Comparison of ENCODE assay signal across 8 cellular contexts in the genomic region with DNA sequence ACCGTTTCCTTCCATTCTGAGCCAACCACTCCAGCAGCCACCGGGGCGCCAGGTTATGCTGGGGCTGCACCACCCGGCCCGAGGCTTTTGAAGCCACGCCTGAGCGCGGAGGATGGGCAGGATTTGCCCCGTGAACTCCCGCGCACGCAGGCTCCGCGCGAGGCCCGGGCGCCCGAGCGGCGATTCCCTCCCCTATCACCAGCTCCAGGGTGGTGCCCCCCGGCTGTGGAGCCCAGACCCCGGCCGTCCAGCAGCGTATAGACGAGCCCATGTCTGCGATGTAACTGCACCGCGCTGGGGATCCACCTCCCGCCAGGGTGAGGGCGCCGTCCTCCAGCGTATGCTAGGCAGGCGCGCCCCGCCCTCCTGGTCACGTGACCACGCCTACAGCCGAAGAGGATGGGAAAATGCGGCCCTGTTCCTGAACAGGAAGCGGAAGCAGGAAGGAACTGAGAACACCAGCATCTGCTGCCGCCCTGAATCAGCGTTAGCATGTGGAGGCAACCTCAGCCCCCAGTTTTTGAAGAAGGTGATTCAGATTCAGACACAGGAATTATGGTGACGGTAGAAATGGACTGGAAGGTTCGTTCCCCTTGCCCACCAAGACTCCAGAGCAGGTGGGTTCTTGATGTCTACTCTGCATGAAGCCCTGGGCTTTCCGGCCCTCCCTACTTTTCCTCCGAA. TPM values are rescaled to one million over a fixed set of nuclear protein-coding genes. Genes with fewer than 3 reads are reported as not detected.
DNase-seq lines count a peak whose midpoint lies in the region; TF ChIP-seq lines count a peak whose summit lies in the region.

No MANE protein-coding gene starts in this region.

- no peak overlapping the region for H3K27ac Mint-ChIP-seq in H9
- peak overlapping the region; percentile 97 for H3K27ac Mint-ChIP-seq in activated naive CD4-positive, alpha-beta T cell treated with anti-CD3 and anti-CD28 coated beads for 36 hours

- no peaks in the 10 kb centered on the region for H3K79me1 ChIP-seq in H9 (ENCODE audit: insufficient read depth, low read depth, low read length, poor library complexity, severe bottlenecking)

- no peak overlapping the region for H3K23ac ChIP-seq in H9 (ENCODE audit: insufficient read length, low read depth, low read length)

- no peak overlapping the region for H2BK12ac ChIP-seq in H9 (ENCODE audit: insufficient read length, low read depth, low read length)

- H4K20me1 ChIP-seq in H9 (ENCODE audit: control insufficient read depth, insufficient read depth, insufficient read length): no peaks in the 10 kb centered on the region

- no peak overlapping the region for H3K9ac ChIP-seq in H9 (ENCODE audit: extremely low read depth, insufficient read length, low read length)

- peaks cover 32 to 51% (median 43%) of the 10 kb centered on the region in 3 experiments for H3K36me3 Mint-ChIP-seq in H9 (ENCODE audit: insufficient read depth in 1 of 3, low read depth in 3 of 3)
- peaks cover 37% of the 10 kb centered on the region for H3K36me3 Mint-ChIP-seq in activated naive CD4-positive, alpha-beta T cell treated with anti-CD3 and anti-CD28 coated beads for 36 hours (ENCODE audit: low read depth)

- H4K91ac ChIP-seq in H9 (ENCODE audit: insufficient read length, low read depth, low read length): no peak overlapping the region

- H3K4me2 ChIP-seq in H9 (ENCODE audit: insufficient read depth, insufficient read length, low read length): peak overlapping the region; percentile 62

- no peak overlapping the region for H3K56ac ChIP-seq in H9 (ENCODE audit: insufficient read length, low read depth, low read length)

- peak overlapping the region; percentile 35 to 48; a peak in 4 of 5 replicates for H3K4me3 Mint-ChIP-seq in H9
- H3K4me3 Mint-ChIP-seq in activated naive CD4-positive, alpha-beta T cell treated with anti-CD3 and anti-CD28 coated beads for 36 hours: peak overlapping the region; percentile 88

- no peak overlapping the region for H2BK15ac ChIP-seq in H9 (ENCODE audit: low read depth, low read length)

- no peak overlapping the region for H2AK5ac ChIP-seq in H9 (ENCODE audit: insufficient read length, low read length)

- intact Hi-C loops in activated naive CD4-positive, alpha-beta T cell treated with anti-CD3 and anti-CD28 coated beads for 36 hours (cut with micrococcal nuclease): loop anchor here (1.0 to 5.0 kb wide), 12 partner anchors 36 to 421 kb away; partner anchors contain the start of genes DYRK1A, PIGP, TTC3 and VPS26C

- peak; percentile 96 for DNase-seq in GF-D8 (lab: John Stamatoyannopoulos, UW)
- peak; percentile 89 for DNase-seq in H9
- DNase-seq in M059J (ENCODE audit: low read depth): peak; percentile 95
- DNase-seq in SJCRH30: peak; percentile 95 to 97
- DNase-seq in activated naive CD4-positive, alpha-beta T cell treated with anti-CD3 and anti-CD28 coated beads for 36 hours: peak; percentile 98
- DNase-seq in germinal center (ENCODE audit: low spot score): peak; percentile 90
- peak; percentile 91 for DNase-seq in occipital lobe (lab: John Stamatoyannopoulos, UW)

- H2AFZ ChIP-seq in H9 (ENCODE audit: low read length): no peak overlapping the region

- no peak overlapping the region for H4K5ac ChIP-seq in H9 (ENCODE audit: insufficient read length, low read depth, low read length)

- no peak overlapping the region for H3K14ac ChIP-seq in H9 (ENCODE audit: insufficient read depth, low read length)

- no peak overlapping the region for H3K27ac ChIP-seq in H9 (ENCODE audit: insufficient read length, low read depth, low read length)
- peak overlapping the region; percentile 61 for H3K27ac ChIP-seq in SJCRH30
- H3K27ac ChIP-seq in temporal lobe (ENCODE audit: low read depth, low read length): peak overlapping the region; percentile 7

- no peak overlapping the region for H2BK120ac ChIP-seq in H9 (ENCODE audit: low read depth, low read length, poor library complexity, severe bottlenecking)

- H3K9me3 ChIP-seq in H9 (ENCODE audit: control insufficient read depth, low read depth, low read length) (peaks cover 4% of the 10 kb centered on the region), SJCRH30 (replicated peaks) (peaks cover 4% of the 10 kb centered on the region; the same call in 1 of the 2 replicates)

- H3K4me1 Mint-ChIP-seq in H9: no peaks in the 10 kb centered on the region
- peaks cover 52% of the 10 kb centered on the region for H3K4me1 Mint-ChIP-seq in activated naive CD4-positive, alpha-beta T cell treated with anti-CD3 and anti-CD28 coated beads for 36 hours (ENCODE audit: low read depth)

- H3K79me2 ChIP-seq in H9 (ENCODE audit: insufficient read depth, low read length): no peaks in the 10 kb centered on the region

- WGBS in H9 (ENCODE audit: extremely low coverage, insufficient read length, low lambda C conversion rate): no CpG with 5 or more reads among the region's 46 CpGs

- H3K27me3 ChIP-seq in H9 (ENCODE audit: insufficient read depth, low read length): no peaks in the 10 kb centered on the region
- no peaks in the 10 kb centered on the region for H3K27me3 ChIP-seq in SJCRH30

- no peak overlapping the region for H4K8ac ChIP-seq in H9 (replicated peaks; ENCODE audit: insufficient read length, low read depth, low read length)

- H3K9me3 Mint-ChIP-seq in H9: peaks cover 2 to 16% of the 10 kb centered on the region in 2 experiments; a peak in 4 of 5 replicates
- peaks cover 2% of the 10 kb centered on the region for H3K9me3 Mint-ChIP-seq in activated naive CD4-positive, alpha-beta T cell treated with anti-CD3 and anti-CD28 coated beads for 36 hours

- peak overlapping the region; percentile 65 for H3K4me3 ChIP-seq in SJCRH30

- no peak overlapping the region for H3K4ac ChIP-seq in H9 (ENCODE audit: low read depth, low read length)

- H3K23me2 ChIP-seq in H9 (ENCODE audit: insufficient read length, low read depth, low read length, poor library complexity, severe bottlenecking): peaks cover 9% of the 10 kb centered on the region

- H3K4me1 ChIP-seq in H9 (ENCODE audit: insufficient read depth, low read length) (no peaks in the 10 kb centered on the region), SJCRH30 (peaks cover 3% of the 10 kb centered on the region; the same call in 1 of the 2 replicates)

- H3K27me3 Mint-ChIP-seq in H9 (ENCODE audit: low read depth): peaks cover 7% of the 10 kb centered on the region
- no peaks in the 10 kb centered on the region for H3K27me3 Mint-ChIP-seq in activated naive CD4-positive, alpha-beta T cell treated with anti-CD3 and anti-CD28 coated beads for 36 hours (ENCODE audit: low read depth)

- CTCF ChIA-PET in activated naive CD4-positive, alpha-beta T cell treated with anti-CD3 and anti-CD28 coated beads for 36 hours (lab: Charles Lee): interaction anchor here (1.1 to 1.4 kb wide), 3 partner anchors 11 to 17 kb away, joined by 3 to 5 read pairs (median 4); no protein-coding TSS in a partner anchor

- no peak overlapping the region for H3T11ph ChIP-seq in H9 (ENCODE audit: low read length)

- no peak overlapping the region for H2BK5ac ChIP-seq in H9 (ENCODE audit: insufficient read length, low read length)

- H2BK20ac ChIP-seq in H9 (ENCODE audit: low read depth, low read length, poor library complexity, severe bottlenecking): no peak overlapping the region

- no peak overlapping the region for H3K18ac ChIP-seq in H9 (ENCODE audit: insufficient read length, low read depth, low read length)

- peaks cover 27% of the 10 kb centered on the region for H3K36me3 ChIP-seq in SJCRH30

- TF ChIP-seq CTCF in H9 (conservative IDR thresholded peaks at IDR 0.05): no peak; the same call in 2 of the 3 replicates

RNA-seq across cellular contexts. Expression of gene VPS26C, which starts 46.0 kb away (rescaled TPM):
- total RNA-seq in H9 (2021) (54.5 and 58.0 TPM in 2 replicates), occipital lobe (46.8 TPM), temporal lobe (41.1 TPM)
- 83.7 and 130 TPM in 2 replicates for total RNA-seq in M059J (2014; rRNA removed; shearing (Covaris generic))
- total RNA-seq in SJCRH30 (2014; rRNA removed; shearing (Covaris generic)): 35.1 and 36.2 TPM in 2 replicates
- 10 to 100 TPM; 50.1 to 51.0 TPM for total RNA-seq in activated naive CD4-positive, alpha-beta T cell treated with anti-CD3 and anti-CD28 coated beads for 36 hours
